In genomic region chr14:20997564-20997963, GRCh38 we compare ENCODE assay signal across 23 cellular contexts. TPM values are rescaled to one million over a fixed set of nuclear protein-coding genes. Genes with fewer than 3 reads are reported as not detected.
"Had no signal": no experiment of that assay in that cellular context is flagged by ENCODE, and none has a peak within 500 bp of the region (broad histone marks: within the 10 kb centered on the region; RNA-seq: fewer than 3 reads in every experiment).

No MANE protein-coding gene starts in this region.

- H3K27me3 ChIP-seq: left lung, ovary, tibial artery had no signal

- ATAC-seq: effector memory CD8-positive, alpha-beta T cell had no signal

- H3K4me3 Mint-ChIP-seq: activated naive CD8-positive, alpha-beta T cell treated with anti-CD3 and anti-CD28 coated beads for 36 hours; activated T-helper 1 cell treated with anti-CD3 and anti-CD28 coated beads, Interleukin-12 subunit alpha, Interleukin-12 subunit beta, Interleukin-2, Interleukin-4 antibody, amounts not matched to agents 30 ng/mL and 10 ng/mL and 1 ng/mL, durations not matched to agents 14 hours and 24 hours and 36 hours; effector memory CD8-positive, alpha-beta T cell had no signal

- H3K27ac ChIP-seq: left lung, ovary, WERI-Rb-1 had no signal

- H3K36me3 ChIP-seq: ovary had no signal

- FAIRE-seq: kidney had no signal

- DNase-seq: activated CD4-positive, alpha-beta T cell treated with anti-CD3 and anti-CD28 coated beads, Interleukin-2, amount 50 U/mL, for 48 hours; activated gamma-delta T cell treated with Interleukin-2 at 50 U/mL for 16 hours; activated naive CD8-positive, alpha-beta T cell treated with anti-CD3 and anti-CD28 coated beads for 36 hours; activated T-cell treated with anti-CD3 and anti-CD28 coated beads for 4 hours; amygdala; effector memory CD8-positive, alpha-beta T cell; foreskin melanocyte; glutamatergic neuron; kidney; left lung; ovary; stimulated activated CD4-positive, alpha-beta T cell treated with anti-CD3 and anti-CD28 coated beads, Interleukin-12 subunit alpha, Interleukin-12 subunit beta, amount 100 ng/mL, for 4 hours; stimulated activated CD4-positive, alpha-beta T cell treated with anti-CD3 and anti-CD28 coated beads, Interleukin-1b, Interleukin-23, amount 100 ng/mL, for 48 hours; stimulated activated CD8-positive, alpha-beta memory T cell treated with anti-CD3 and anti-CD28 coated beads, Interleukin-4, amount 100 ng/mL, for 48 hours; stimulated activated naive CD4-positive, alpha-beta T cell; T-helper 2 cell; tibial artery; WERI-Rb-1 had no signal

- H3K27ac Mint-ChIP-seq: activated naive CD8-positive, alpha-beta T cell treated with anti-CD3 and anti-CD28 coated beads for 36 hours; activated T-helper 1 cell treated with anti-CD3 and anti-CD28 coated beads, Interleukin-12 subunit alpha, Interleukin-12 subunit beta, Interleukin-2, Interleukin-4 antibody, amounts not matched to agents 30 ng/mL and 10 ng/mL and 1 ng/mL, durations not matched to agents 14 hours and 24 hours and 36 hours had no signal

- H3K9me3 ChIP-seq: left lung, ovary, tibial artery had no signal

- H3K27me3 Mint-ChIP-seq: activated naive CD8-positive, alpha-beta T cell treated with anti-CD3 and anti-CD28 coated beads for 36 hours; effector memory CD8-positive, alpha-beta T cell had no signal

- H3K4me3 ChIP-seq: left lung, ovary, tibial artery had no signal

- H3K9me3 Mint-ChIP-seq: activated naive CD8-positive, alpha-beta T cell treated with anti-CD3 and anti-CD28 coated beads for 36 hours; activated T-helper 1 cell treated with anti-CD3 and anti-CD28 coated beads, Interleukin-12 subunit alpha, Interleukin-12 subunit beta, Interleukin-2, Interleukin-4 antibody, amounts not matched to agents 30 ng/mL and 10 ng/mL and 1 ng/mL, durations not matched to agents 14 hours and 24 hours and 36 hours; effector memory CD8-positive, alpha-beta T cell had no signal

- H3K4me1 ChIP-seq: left lung had no signal

RNA-seq across cellular contexts. Expression of gene SLC39A2, which starts 1.5 kb away (rescaled TPM):
- total RNA-seq: cardiac septum, dermis microvascular lymphatic vessel endothelial cell, kidney, lung microvascular endothelial cell, subcutaneous adipose tissue had no signal

RNA-seq across cellular contexts. Expression of gene TPPP2, which starts 32.5 kb away (rescaled TPM):
- total RNA-seq: activated naive CD8-positive, alpha-beta T cell treated with anti-CD3 and anti-CD28 coated beads for 36 hours; activated T-helper 1 cell treated with anti-CD3 and anti-CD28 coated beads, Interleukin-12 subunit alpha, Interleukin-12 subunit beta, Interleukin-2, Interleukin-4 antibody, amounts not matched to agents 30 ng/mL and 10 ng/mL and 1 ng/mL, durations not matched to agents 14 hours and 24 hours and 36 hours; dermis microvascular lymphatic vessel endothelial cell; kidney; left lung; lung microvascular endothelial cell; subcutaneous adipose tissue had no signal

RNA-seq across cellular contexts. Expression of gene RNASE13, which starts 37.0 kb away (rescaled TPM):
- total RNA-seq: activated naive CD8-positive, alpha-beta T cell treated with anti-CD3 and anti-CD28 coated beads for 36 hours; activated T-helper 1 cell treated with anti-CD3 and anti-CD28 coated beads, Interleukin-12 subunit alpha, Interleukin-12 subunit beta, Interleukin-2, Interleukin-4 antibody, amounts not matched to agents 30 ng/mL and 10 ng/mL and 1 ng/mL, durations not matched to agents 14 hours and 24 hours and 36 hours; cardiac septum; dermis microvascular lymphatic vessel endothelial cell; kidney; left lung; lung microvascular endothelial cell; ovary; subcutaneous adipose tissue had no signal
- polyA plus RNA-seq: ovary had no signal
